16 cellular contexts compared by ENCODE assay signal in the genomic region with DNA sequence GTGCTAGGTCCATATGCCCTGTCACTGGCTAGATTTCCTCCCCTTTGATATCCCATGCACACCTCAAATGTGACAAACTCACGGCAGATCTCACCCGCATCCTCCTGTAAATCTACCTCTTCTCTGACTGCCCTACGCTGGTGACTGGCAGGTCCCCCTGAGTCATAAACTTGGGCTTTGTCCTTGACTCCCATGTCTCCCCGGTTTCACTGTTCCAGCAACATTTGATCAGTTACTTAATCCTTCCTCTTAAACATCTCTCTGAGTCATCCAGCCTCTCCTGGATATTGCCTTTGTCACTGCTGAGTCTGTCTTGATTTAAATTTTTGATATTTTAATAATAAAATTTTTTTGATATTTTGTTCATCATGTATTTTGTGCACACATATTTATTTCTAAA. TPM values are rescaled to one million over a fixed set of nuclear protein-coding genes. Genes with fewer than 3 reads are reported as not detected.
DNase-seq lines count a peak whose midpoint lies in the region; ATAC-seq and TF ChIP-seq lines count a peak whose summit lies in the region.
"Had no signal": no experiment of that assay in that cellular context is flagged by ENCODE, and none has a peak within 500 bp of the region (broad histone marks: within the 10 kb centered on the region; RNA-seq: fewer than 3 reads in every experiment).

No MANE protein-coding gene starts in this region.

- peak overlapping the region; percentile 40 to 65 (median 55); a peak in 19 of 22 replicates for H3K4me2 ChIP-seq in BLaER1 treated with 17β-estradiol and CSF1 and Interleukin-3, amounts not matched to agents 10 nM and 100 nM
- peak overlapping the region; percentile 52 for H3K4me2 ChIP-seq in Loucy (ENCODE audit: low read depth, low read length, poor library complexity, severe bottlenecking)

- 90% methylated on average over 4 of the region's 4 CpGs for WGBS in right cardiac atrium

- no peaks in the 10 kb centered on the region for H3K9me2 ChIP-seq in Loucy (replicated peaks; ENCODE audit: low read depth, low read length)

- H3K9me3 ChIP-seq in BLaER1 treated with 17β-estradiol and CSF1 and Interleukin-3, amounts not matched to agents 10 nM and 100 nM (replicated peaks in 1 of 11), result peaks cover 0 to 5% (median 0%) of the 10 kb centered on the region in 11 experiments; a peak in 6 of 22 replicates
- H3K9me3 ChIP-seq in Loucy (ENCODE audit: insufficient read depth, low read depth, low read length) (no peaks in the 10 kb centered on the region), right cardiac atrium (ENCODE audit: control insufficient read depth, low read length) (no peaks in the 10 kb centered on the region)
- H3K9me3 ChIP-seq: BLaER1, left lung had no signal

- TF ChIP-seq CTCF in Loucy (conservative IDR thresholded peaks at IDR 0.05; ENCODE audit: low read length) (no peak), foreskin fibroblast (IDR thresholded peaks at IDR 0.05; ENCODE audit: low read depth, low read length) (no peak)

- H3K9ac ChIP-seq in BLaER1 treated with 17β-estradiol and CSF1 and Interleukin-3, amounts not matched to agents 10 nM and 100 nM, result no peak overlapping the region
- H3K9ac ChIP-seq in Loucy (ENCODE audit: low read depth, low read length, poor library complexity, severe bottlenecking), result no peak overlapping the region
- H3K9ac ChIP-seq: BLaER1 had no signal

- DNase-seq in amniotic epithelial cell (ENCODE audit: low read depth) (peak; percentile 61), foreskin fibroblast (peak; percentile 62 to 78), right cardiac atrium (no peak), amniotic stem cell (lab: John Stamatoyannopoulos, UW) (no peak)
- DNase-seq: activated naive CD4-positive, alpha-beta T cell treated with anti-CD3 and anti-CD28 coated beads, Interleukin-2, amount 50 U/mL, for 16 hours; hypothalamus; left lung; NCI-H1092 had no signal

- H3K27ac ChIP-seq in BLaER1 treated with 17β-estradiol and CSF1 and Interleukin-3, amounts not matched to agents 10 nM and 100 nM, result peak overlapping the region in 5 of 11 experiments; percentile 14 to 34 (median 20); a peak in 4 of 22 replicates
- H3K27ac ChIP-seq in right cardiac atrium (ENCODE audit: low read length), result no peak overlapping the region
- H3K27ac ChIP-seq: BLaER1, left lung had no signal

- no peak overlapping the region for H2AFZ ChIP-seq in Loucy (ENCODE audit: low read length)

- H3K79me2 ChIP-seq in Loucy (ENCODE audit: insufficient read depth, low read length), result no peaks in the 10 kb centered on the region

- ATAC-seq in right cardiac atrium (no peak), GM21576 (IDR thresholded peaks at IDR 0.05; ENCODE audit: unreplicated experiment) (no peak), HG03378 (IDR thresholded peaks at IDR 0.05; ENCODE audit: unreplicated experiment) (no peak)
- ATAC-seq: left lung had no signal

- no peaks in the 10 kb centered on the region for H3K36me3 ChIP-seq in BLaER1 treated with 17β-estradiol and CSF1 and Interleukin-3, amounts not matched to agents 10 nM and 100 nM
- no peaks in the 10 kb centered on the region for H3K36me3 ChIP-seq in Loucy (ENCODE audit: insufficient read depth, low read length)
- H3K36me3 ChIP-seq: BLaER1, left lung had no signal

- no peaks in the 10 kb centered on the region for H4K20me1 ChIP-seq in BLaER1 treated with 17β-estradiol and CSF1 and Interleukin-3, amounts not matched to agents 10 nM and 100 nM
- H4K20me1 ChIP-seq in Loucy (ENCODE audit: insufficient read depth, low read length, poor library complexity, severe bottlenecking), result no peaks in the 10 kb centered on the region
- H4K20me1 ChIP-seq: BLaER1 had no signal

- peaks cover 17 to 54% (median 25%) of the 10 kb centered on the region in 10 experiments for H3K4me1 ChIP-seq in BLaER1 treated with 17β-estradiol and CSF1 and Interleukin-3, amounts not matched to agents 10 nM and 100 nM
- peaks cover 17% of the 10 kb centered on the region for H3K4me1 ChIP-seq in Loucy (ENCODE audit: insufficient read depth, low read length, poor library complexity, severe bottlenecking)
- no peaks in the 10 kb centered on the region for H3K4me1 ChIP-seq in right cardiac atrium (ENCODE audit: control insufficient read depth, insufficient read depth, low read length)
- H3K4me1 ChIP-seq: left lung had no signal

- intact Hi-C loops in right cardiac atrium (cut with DNase I), result no loop called here

- no peaks in the 10 kb centered on the region for H3K27me3 ChIP-seq in BLaER1 treated with 17β-estradiol and CSF1 and Interleukin-3, amounts not matched to agents 10 nM and 100 nM
- no peaks in the 10 kb centered on the region for H3K27me3 ChIP-seq in Loucy (ENCODE audit: insufficient read depth, low read length, poor library complexity, severe bottlenecking)
- no peaks in the 10 kb centered on the region for H3K27me3 ChIP-seq in right cardiac atrium (ENCODE audit: control insufficient read depth, insufficient read depth)
- H3K27me3 ChIP-seq: BLaER1, left lung had no signal

- no peaks in the 10 kb centered on the region for H3F3A ChIP-seq in Loucy (ENCODE audit: low read depth)

- H3K4me3 ChIP-seq in BLaER1 treated with 17β-estradiol and CSF1 and Interleukin-3, amounts not matched to agents 10 nM and 100 nM, result no peak overlapping the region
- H3K4me3 ChIP-seq in Loucy (ENCODE audit: low read length, poor library complexity, severe bottlenecking) (peak overlapping the region; percentile 13), foreskin fibroblast (ENCODE audit: low read depth in 1 of 2, low read length in 2 of 2) (no peak overlapping the region), right cardiac atrium (ENCODE audit: low read length) (no peak overlapping the region)
- H3K4me3 ChIP-seq: BLaER1, GM12878, left lung had no signal

RNA-seq across cellular contexts. Expression of gene FAM216B, which starts 26.5 kb away (rescaled TPM):
- total RNA-seq in right cardiac atrium, result 10 to 100 TPM; 16.4 to 91.9 (median 48.9) TPM
- polyA plus RNA-seq in right cardiac atrium, result 10.5 TPM
- total RNA-seq: GM12878, OCI-LY7, progenitor cell of endocrine pancreas had no signal
- polyA plus RNA-seq: GM12878 had no signal

Comparison
In these comparisons a context has a peak if more than half of its experiments do, and no peak if none do; other contexts are left out.
1. DNase-seq: peak in amniotic epithelial cell (single experiment) and foreskin fibroblast (2 of 2); none in right cardiac atrium (0 of 3) and amniotic stem cell (single experiment).